Comparison of ENCODE assay signal across 2 cellular contexts in genomic region chr7:106374437-106374836, GRCh38.
TF ChIP-seq lines count a peak whose summit lies in the region.

No MANE protein-coding gene starts in this region.

TF ChIP-seq in A549, 52 proteins besides CTCF, POLR2A, EP300 and RAD21:
- TF ChIP-seq ELK1 (IDR thresholded peaks at IDR 0.05; ENCODE audit: low read depth, low read length) (no peak), RCOR1 (IDR thresholded peaks at IDR 0.05; ENCODE audit: low read depth, low read length) (no peak)

TF ChIP-seq in K562, 482 proteins besides CTCF, POLR2A, EP300 and RAD21:
- no peak for TF ChIP-seq KDM2B (CRISPR knock-in tag; IDR thresholded peaks at IDR 0.05)
- TF ChIP-seq ZNF41 (CRISPR knock-in tag; conservative IDR thresholded peaks at IDR 0.05) = peak; percentile 94
